In the genomic region with DNA sequence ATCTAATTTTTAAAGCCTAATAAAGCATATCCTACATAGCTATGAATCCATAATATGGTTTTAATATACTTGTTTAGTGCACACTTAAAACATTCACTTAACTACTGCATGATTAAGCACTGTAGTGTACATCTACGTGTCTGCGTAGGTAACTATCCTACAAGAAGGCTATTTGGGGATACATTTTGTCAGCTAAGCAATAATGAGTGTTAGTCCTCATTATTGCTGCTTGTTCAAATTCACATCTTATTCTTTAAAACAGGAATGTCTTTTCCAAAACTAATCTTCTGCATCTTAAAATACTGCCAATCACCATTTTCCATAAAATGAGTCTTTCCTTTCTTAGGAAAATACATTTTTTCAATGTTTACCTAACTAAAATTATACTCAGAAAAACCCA, we compare ENCODE assay signal across 31 cellular contexts. TPM values are rescaled to one million over a fixed set of nuclear protein-coding genes. Genes with fewer than 3 reads are reported as not detected.
"Had no signal": no experiment of that assay in that cellular context is flagged by ENCODE, and none has a peak within 500 bp of the region (broad histone marks: within the 10 kb centered on the region; RNA-seq: fewer than 3 reads in every experiment).

No MANE protein-coding gene starts in this region.

- H3K4me3 ChIP-seq: body of pancreas, breast epithelium had no signal

- H3K4me1 ChIP-seq: body of pancreas, breast epithelium had no signal

- H3K27me3 ChIP-seq: body of pancreas, brain microvascular endothelial cell, breast epithelium had no signal

- H3K27ac ChIP-seq: body of pancreas, brain microvascular endothelial cell, breast epithelium, VCaP had no signal

- H3K9me3 ChIP-seq: body of pancreas, breast epithelium had no signal

- H3K36me3 ChIP-seq: brain microvascular endothelial cell, breast epithelium had no signal

- ATAC-seq: activated CD8-positive, alpha-beta memory T cell treated with anti-CD3 and anti-CD28 coated beads, Interleukin-2, amount 10 ng/mL, durations not matched to agents 7 days and 5 days; activated CD8-positive, alpha-beta T cell treated with anti-CD3 and anti-CD28 coated beads, Interleukin-2, amount 10 ng/mL, durations not matched to agents 7 days and 5 days; activated naive CD8-positive, alpha-beta T cell treated with anti-CD3 and anti-CD28 coated beads, Interleukin-2, amount 50 U/mL, for 24 hours; body of pancreas had no signal

- FAIRE-seq: astrocyte, TTC549 had no signal

- DNase-seq: activated B cell treated with CpG ODN at 0.5 μM for 24 hours; activated CD4-positive, alpha-beta memory T cell treated with anti-CD3 and anti-CD28 coated beads, Interleukin-2, amount 10 ng/mL, durations not matched to agents 7 days and 5 days; activated CD4-positive, alpha-beta T cell treated with anti-CD3 and anti-CD28 coated beads for 48 hours; activated CD4-positive, alpha-beta T cell treated with anti-CD3 and anti-CD28 coated beads, Interleukin-2, amount 10 ng/mL, durations not matched to agents 7 days and 5 days; activated CD4-positive, alpha-beta T cell treated with anti-CD3 and anti-CD28 coated beads, Interleukin-2, amount 50 U/mL, for 48 hours; activated CD4-positive, CD25-positive, alpha-beta regulatory T cell treated with anti-CD3 and anti-CD28 coated beads, Interleukin-2, amount 50 U/mL, for 72 hours; activated CD8-positive, alpha-beta memory T cell treated with anti-CD3 and anti-CD28 coated beads for 24 hours; activated CD8-positive, alpha-beta memory T cell treated with anti-CD3 and anti-CD28 coated beads, Interleukin-2, amount 10 ng/mL, durations not matched to agents 7 days and 5 days; activated CD8-positive, alpha-beta memory T cell treated with anti-CD3 and anti-CD28 coated beads, Interleukin-2, amount 50 U/mL, for 48 hours; activated CD8-positive, alpha-beta T cell treated with anti-CD3 and anti-CD28 coated beads, Interleukin-2, amount 10 ng/mL, durations not matched to agents 7 days and 5 days; activated effector memory CD4-positive, alpha-beta T cell treated with Interleukin-2 at 50 U/mL for 16 hours; activated gamma-delta T cell; activated naive CD4-positive, alpha-beta T cell treated with anti-CD3 and anti-CD28 coated beads, Interleukin-2, amount 10 ng/mL, durations not matched to agents 7 days and 5 days; activated naive CD4-positive, alpha-beta T cell treated with Interleukin-2 at 50 U/mL for 16 hours; activated naive CD8-positive, alpha-beta T cell treated with anti-CD3 and anti-CD28 coated beads, Interleukin-2, amount 10 ng/mL, durations not matched to agents 7 days and 5 days; activated naive CD8-positive, alpha-beta T cell treated with anti-CD3 and anti-CD28 coated beads, Interleukin-2, amount 50 U/mL, for 24 hours; activated T-cell treated with anti-CD3 and anti-CD28 coated beads, Interleukin-2, amount 50 U/mL, for 24 hours; activated T-cell treated with anti-CD3 and anti-CD28 coated beads, Interleukin-2, amount 50 U/mL, for 48 hours; amygdala; anterior cingulate cortex; body of pancreas; brain microvascular endothelial cell; cerebellar nuclear complex; T-helper 1 cell; T-helper 2 cell; T-helper 9 cell had no signal

RNA-seq across cellular contexts. Expression of a gene that starts 38.6 kb away (rescaled TPM):
- total RNA-seq: activated B cell treated with CpG ODN at 0.5 μM for 24 hours; activated CD4-positive, alpha-beta memory T cell treated with anti-CD3 and anti-CD28 coated beads, Interleukin-2, amount 10 ng/mL, durations not matched to agents 7 days and 5 days; activated CD4-positive, alpha-beta T cell treated with anti-CD3 and anti-CD28 coated beads, Interleukin-2, amount 10 ng/mL, durations not matched to agents 7 days and 5 days; activated CD8-positive, alpha-beta memory T cell treated with anti-CD3 and anti-CD28 coated beads, Interleukin-2, amount 10 ng/mL, durations not matched to agents 7 days and 5 days; activated CD8-positive, alpha-beta T cell treated with anti-CD3 and anti-CD28 coated beads, Interleukin-2, amount 10 ng/mL, durations not matched to agents 7 days and 5 days; activated T-helper 2 cell treated with anti-CD3 and anti-CD28 coated beads, Interferon-gamma antibody, Interleukin-2, Interleukin-4, amounts not matched to agents 10 μg/mL and 5 μg/mL and 100 μg/mL, durations not matched to agents 14 hours and 24 hours and 36 hours had no signal
